Comparison of ENCODE assay signal across 12 cellular contexts in genomic region chr17:78170692-78171590, GRCh38. TPM values are rescaled to one million over a fixed set of nuclear protein-coding genes. Genes with fewer than 3 reads are reported as not detected.
DNase-seq lines count a peak whose midpoint lies in the region; ATAC-seq and TF ChIP-seq lines count a peak whose summit lies in the region.
"Had no signal": no experiment of that assay in that cellular context is flagged by ENCODE, and none has a peak within 500 bp of the region (broad histone marks: within the 10 kb centered on the region; RNA-seq: fewer than 3 reads in every experiment).

No MANE protein-coding gene starts in this region.

- CTCF ChIA-PET in activated naive CD4-positive, alpha-beta T cell treated with anti-CD3 and anti-CD28 coated beads, Interleukin-2, amount 10 ng/mL, durations not matched to agents 7 days and 5 days (lab: Charles Lee), result no interaction called here

- peaks cover 10% of the 10 kb centered on the region for H3K27me3 Mint-ChIP-seq in activated naive CD4-positive, alpha-beta T cell treated with anti-CD3 and anti-CD28 coated beads, Interleukin-2, amount 10 ng/mL, durations not matched to agents 7 days and 5 days
- H3K27me3 Mint-ChIP-seq in T-helper 17 cell, result no peaks in the 10 kb centered on the region

- no peak overlapping the region for H3K4me3 ChIP-seq in gastroesophageal sphincter
- H3K4me3 ChIP-seq in stomach, result peak overlapping the region in 1 of 4 donors; percentile 10

- H3K4me1 ChIP-seq in gastroesophageal sphincter (peaks cover 0 to 76% (median 59%) of the 10 kb centered on the region in 3 donors), stomach (peaks cover 69 to 77% (median 74%) of the 10 kb centered on the region in 4 donors)

- no peaks in the 10 kb centered on the region for H3K9me3 ChIP-seq in T-helper 17 cell (ENCODE audit: control insufficient read depth, low read length, poor library complexity, severe bottlenecking)
- no peaks in the 10 kb centered on the region for H3K9me3 ChIP-seq in gastroesophageal sphincter
- H3K9me3 ChIP-seq in stomach, result no peaks in the 10 kb centered on the region

- TF ChIP-seq POLR2A in gastroesophageal sphincter (IDR thresholded peaks at IDR 0.05), result no peak
- TF ChIP-seq POLR2A in stomach (IDR thresholded peaks at IDR 0.05), result no peak

- no peak for ATAC-seq in T-helper 17 cell
- no peak for ATAC-seq in gastroesophageal sphincter
- ATAC-seq in GM18867 (IDR thresholded peaks at IDR 0.05; ENCODE audit: unreplicated experiment), result no peak

- no peak for DNase-seq in activated naive CD4-positive, alpha-beta T cell treated with anti-CD3 and anti-CD28 coated beads, Interleukin-2, amount 10 ng/mL, durations not matched to agents 7 days and 5 days
- no peak for DNase-seq in activated naive CD4-positive, alpha-beta T cell treated with Interleukin-2 at 50 U/mL for 16 hours
- DNase-seq in T-helper 17 cell, result no peak
- DNase-seq in stomach, result no peak
- DNase-seq in activated gamma-delta T cell treated with Interleukin-2 at 50 U/mL for 16 hours, result no peak
- DNase-seq in UCSD-AML1 (lab: John Stamatoyannopoulos, UW; ENCODE audit: unreplicated experiment), result no peak
- DNase-seq: activated CD4-positive, CD25-positive, alpha-beta regulatory T cell treated with anti-CD3 and anti-CD28 coated beads, Interleukin-2, amount 50 U/mL, for 72 hours; NCI-H1694; small intestine had no signal

- TF ChIP-seq EP300 in gastroesophageal sphincter (IDR thresholded peaks at IDR 0.05), result no peak
- TF ChIP-seq EP300 in stomach (IDR thresholded peaks at IDR 0.05), result no peak

- H3K27ac Mint-ChIP-seq in activated naive CD4-positive, alpha-beta T cell treated with anti-CD3 and anti-CD28 coated beads, Interleukin-2, amount 10 ng/mL, durations not matched to agents 7 days and 5 days, result peak overlapping the region; percentile 33
- no peak overlapping the region for H3K27ac Mint-ChIP-seq in T-helper 17 cell

- peaks cover 61% of the 10 kb centered on the region for H3K4me1 Mint-ChIP-seq in activated naive CD4-positive, alpha-beta T cell treated with anti-CD3 and anti-CD28 coated beads, Interleukin-2, amount 10 ng/mL, durations not matched to agents 7 days and 5 days
- peaks cover 29% of the 10 kb centered on the region for H3K4me1 Mint-ChIP-seq in T-helper 17 cell

- H3K27me3 ChIP-seq in gastroesophageal sphincter (no peaks in the 10 kb centered on the region), stomach (no peaks in the 10 kb centered on the region)

- H3K36me3 ChIP-seq in gastroesophageal sphincter (peaks cover 0 to 18% of the 10 kb centered on the region in 2 donors), stomach (peaks cover 6 to 24% (median 21%) of the 10 kb centered on the region in 4 donors)

- H3K27ac ChIP-seq in gastroesophageal sphincter, result peak overlapping the region in 3 of 4 donors; percentile 91 to 98 (median 98)
- H3K27ac ChIP-seq in stomach, result peak overlapping the region; percentile 5 to 97 (median 93)

- no peaks in the 10 kb centered on the region for H3K9me3 Mint-ChIP-seq in activated naive CD4-positive, alpha-beta T cell treated with anti-CD3 and anti-CD28 coated beads, Interleukin-2, amount 10 ng/mL, durations not matched to agents 7 days and 5 days

- TF ChIP-seq CTCF in gastroesophageal sphincter (IDR thresholded peaks at IDR 0.05), result no peak
- no peak for TF ChIP-seq CTCF in stomach (IDR thresholded peaks at IDR 0.05)

- H3K36me3 Mint-ChIP-seq in activated naive CD4-positive, alpha-beta T cell treated with anti-CD3 and anti-CD28 coated beads, Interleukin-2, amount 10 ng/mL, durations not matched to agents 7 days and 5 days, result peaks cover 36% of the 10 kb centered on the region
- H3K36me3 Mint-ChIP-seq in T-helper 17 cell (ENCODE audit: low read depth), result peaks cover 2% of the 10 kb centered on the region

- peak overlapping the region; percentile 18 for H3K4me3 Mint-ChIP-seq in activated naive CD4-positive, alpha-beta T cell treated with anti-CD3 and anti-CD28 coated beads, Interleukin-2, amount 10 ng/mL, durations not matched to agents 7 days and 5 days
- H3K4me3 Mint-ChIP-seq in T-helper 17 cell, result peak overlapping the region; percentile 21

- WGBS in gastroesophageal sphincter (ENCODE audit: low coverage in 1 of 2), 2 donors, result 100% methylated on average over 1 of the region's 31 CpGs; no CpG with 5 or more reads in 1 of the 2 donors
- 71 to 79% (median 74%) methylated on average over 30 to 31 of the region's 31 CpGs for WGBS in stomach, 5 donors

- intact Hi-C loops in stomach (cut with DNase I; ENCODE audit: low total_unique reads), result no loop called here

RNA-seq across cellular contexts. Expression of gene SYNGR2, which starts 2.6 kb away (rescaled TPM):
- total RNA-seq in T-helper 17 cell, result 10 to 100 TPM; 49.5 to 68.1 TPM
- 100 to 1,000 TPM in 1 of 4 donors, 10 to 100 TPM in 3; 49.9 to 151 (median 81.2) TPM for total RNA-seq in gastroesophageal sphincter
- 100 to 1,000 TPM in 1 of 5 donors, 10 to 100 TPM in 4; 28.6 to 219 (median 44.9) TPM for total RNA-seq in stomach
- 100 to 1,000 TPM in 1 of 3 donors, 10 to 100 TPM in 2; 36.0 to 151 (median 71.7) TPM for polyA plus RNA-seq in stomach

RNA-seq across cellular contexts. Expression of gene TK1, which starts 15.9 kb away (rescaled TPM):
- total RNA-seq in T-helper 17 cell (1 to 10 TPM in 1 of 2 donors, under 1 TPM in 1; 0.42 to 1.2 TPM), gastroesophageal sphincter (10 to 100 TPM in 2 of 4 donors, 1 to 10 TPM in 2; 3.4 to 24.8 (median 12.1) TPM), stomach (10 to 100 TPM in 4 of 5 donors, 1 to 10 TPM in 1; 4.5 to 35.6 (median 17.8) TPM)
- polyA plus RNA-seq in stomach, result 10 to 100 TPM in 2 of 3 donors, 1 to 10 TPM in 1; 8.7 to 38.1 (median 17.7) TPM

RNA-seq across cellular contexts. Expression of gene AFMID, which starts 16.2 kb away (rescaled TPM):
- total RNA-seq in T-helper 17 cell (1 to 10 TPM; 1.5 to 2.9 TPM), gastroesophageal sphincter (10 to 100 TPM; 14.9 to 43.9 (median 31.6) TPM), stomach (100 to 1,000 TPM in 3 of 5 donors, 10 to 100 TPM in 2; 29.6 to 189 (median 109) TPM)
- 10 to 100 TPM; 25.7 to 39.7 (median 27.2) TPM for polyA plus RNA-seq in stomach

RNA-seq across cellular contexts. Expression of gene C17orf99, which starts 24.8 kb away (rescaled TPM):
- total RNA-seq in T-helper 17 cell (not detected), gastroesophageal sphincter (not detected), stomach (not detected)
- under 1 TPM in 1 of 3 donors, not detected in 2; 0.08 TPM for polyA plus RNA-seq in stomach
- total RNA-seq: lung microvascular endothelial cell had no signal

RNA-seq across cellular contexts. Expression of gene TMC8, which starts 40.4 kb away (rescaled TPM):
- total RNA-seq in T-helper 17 cell (100 to 1,000 TPM; 352 to 481 TPM), gastroesophageal sphincter (10 to 100 TPM in 1 of 4 donors, 1 to 10 TPM in 3; 1.7 to 12.0 (median 3.0) TPM), stomach (10 to 100 TPM in 2 of 5 donors, 1 to 10 TPM in 3; 4.1 to 19.8 (median 7.8) TPM)
- polyA plus RNA-seq in stomach, result 1 to 10 TPM; 1.6 to 3.3 (median 2.4) TPM

Comparison
In these comparisons a context has a peak if more than half of its experiments do, and no peak if none do; other contexts are left out.
1. RNA of gene AFMID, which starts 16.2 kb away (total RNA-seq): 29.6 to 189 TPM in stomach and 14.9 to 43.9 TPM in gastroesophageal sphincter; 1.5 to 2.9 TPM in T-helper 17 cell; every median in the first group is over 4 times any median in the second.